Comparison of ENCODE assay signal across 11 cellular contexts in the genomic region with DNA sequence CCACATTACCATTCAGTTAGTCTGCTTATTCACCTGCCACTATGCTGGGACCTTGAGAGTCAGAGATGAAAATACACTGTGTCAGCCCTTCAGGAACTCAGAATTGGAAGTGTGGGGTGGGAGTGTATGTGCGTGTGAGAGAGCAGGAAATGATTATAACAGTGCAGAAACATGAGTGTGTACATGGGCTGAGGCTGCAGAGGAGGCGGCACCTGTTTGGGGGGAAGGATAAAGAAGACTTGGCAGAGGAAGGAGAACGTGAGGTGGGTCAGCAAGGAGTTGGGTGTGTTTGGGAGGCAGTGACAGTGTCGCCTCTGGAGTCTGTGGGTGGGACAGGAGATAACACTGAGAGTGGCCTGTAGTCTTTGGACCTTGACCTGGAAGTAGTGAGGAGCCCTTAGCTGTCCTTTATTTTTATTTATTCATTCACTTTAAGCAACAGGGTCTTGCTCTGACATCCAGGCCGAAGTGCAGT. TPM values are rescaled to one million over a fixed set of nuclear protein-coding genes. Genes with fewer than 3 reads are reported as not detected.
DNase-seq lines count a peak whose midpoint lies in the region; ATAC-seq and TF ChIP-seq lines count a peak whose summit lies in the region.
"Had no signal": no experiment of that assay in that cellular context is flagged by ENCODE, and none has a peak within 500 bp of the region (broad histone marks: within the 10 kb centered on the region; RNA-seq: fewer than 3 reads in every experiment).

No MANE protein-coding gene starts in this region.

- no peaks in the 10 kb centered on the region for H3K9me3 Mint-ChIP-seq in activated T-cell treated with anti-CD3 and anti-CD28 coated beads, Interleukin-2, amount 50 U/mL, for 4 hours

- WGBS in transverse colon (ENCODE audit: low coverage in 1 of 2), 2 donors: 41 to 42% methylated on average over 5 of the region's 5 CpGs

- H3K4me3 ChIP-seq in transverse colon: peak overlapping the region in 1 of 4 donors; percentile 91
- H3K4me3 ChIP-seq in HAP-1: no peak overlapping the region

- intact Hi-C loops in transverse colon (cut with DNase I; ENCODE audit: low total_unique reads): no loop called here

- H3K27me3 ChIP-seq in transverse colon (no peaks in the 10 kb centered on the region), HAP-1 (ENCODE audit: low read depth) (no peaks in the 10 kb centered on the region)
- H3K27me3 ChIP-seq: BE2C had no signal

- peak overlapping the region; percentile 96 to 99 (median 98) for H3K27ac ChIP-seq in transverse colon

- no peaks in the 10 kb centered on the region for H3K9me3 ChIP-seq in transverse colon
- H3K9me3 ChIP-seq in HAP-1: no peaks in the 10 kb centered on the region
- H3K9me3 ChIP-seq: BE2C had no signal

- H3K4me3 Mint-ChIP-seq in activated T-cell treated with anti-CD3 and anti-CD28 coated beads, Interleukin-2, amount 50 U/mL, for 4 hours: peak overlapping the region; percentile 90

- H3K4me1 Mint-ChIP-seq in activated T-cell treated with anti-CD3 and anti-CD28 coated beads, Interleukin-2, amount 50 U/mL, for 4 hours (ENCODE audit: low read depth): peaks cover 67% of the 10 kb centered on the region

- peak; percentile 2 to 3 for ATAC-seq in activated T-cell treated with anti-CD3 and anti-CD28 coated beads, Interleukin-2, amount 50 U/mL, for 4 hours
- ATAC-seq in HG03442 (IDR thresholded peaks at IDR 0.05; ENCODE audit: unreplicated experiment): no peak

- TF ChIP-seq POLR2A in transverse colon (IDR thresholded peaks at IDR 0.05): peak; percentile 53

- H3K36me3 ChIP-seq in transverse colon (no peaks in the 10 kb centered on the region), HAP-1 (replicated peaks) (peaks cover 3% of the 10 kb centered on the region; the same call in 1 of the 2 replicates)
- H3K36me3 ChIP-seq: BE2C had no signal

- no peak for TF ChIP-seq CTCF in transverse colon (IDR thresholded peaks at IDR 0.05)

- no peaks in the 10 kb centered on the region for H3K27me3 Mint-ChIP-seq in activated T-cell treated with anti-CD3 and anti-CD28 coated beads, Interleukin-2, amount 50 U/mL, for 4 hours (ENCODE audit: low read depth)

- peaks cover 22% of the 10 kb centered on the region for H3K36me3 Mint-ChIP-seq in activated T-cell treated with anti-CD3 and anti-CD28 coated beads, Interleukin-2, amount 50 U/mL, for 4 hours (ENCODE audit: insufficient read depth)

- no peak for TF ChIP-seq EP300 in transverse colon (IDR thresholded peaks at IDR 0.05; ENCODE audit: low read depth)

- in situ Hi-C loops in transverse colon (cut with MboI; ENCODE audit: low pct_ligation_motif_present in 1 of 4, low pct_unique_long_range_greater_than_20kb in 1 of 4, low sequenced_read_pairs in 3 of 4) (no loop called here), HAP-1 (cut with MboI; ENCODE audit: low sequenced_read_pairs) (no loop called here)

- DNase-seq in stimulated activated CD4-positive, alpha-beta T cell treated with anti-CD3 and anti-CD28 coated beads, Interleukin-1b, Interleukin-23, amount 100 ng/mL, for 48 hours: peak; percentile 33
- no peak for DNase-seq in stimulated activated CD4-positive, alpha-beta T cell treated with anti-CD3 and anti-CD28 coated beads, Interleukin-4, amount 100 ng/mL, for 1 hour
- DNase-seq in activated T-cell treated with anti-CD3 and anti-CD28 coated beads, Interleukin-2, amount 50 U/mL, for 4 hours: no peak
- DNase-seq in kidney tubule cell (ENCODE audit: low spot score) (peak; percentile 26), transverse colon (peak; percentile 65), NCI-H524 treated with DMSO at 0.1 percent for 48 hours (lab: John Stamatoyannopoulos, UW) (no peak), HAP-1 (ENCODE audit: low spot score in 2 of 2) (no peak)
- DNase-seq: aorta, BE2C, NCI-H1105 treated with DMSO at 0.1 percent for 48 hours had no signal

- peaks cover 16 to 76% (median 53%) of the 10 kb centered on the region in 4 donors for H3K4me1 ChIP-seq in transverse colon
- H3K4me1 ChIP-seq in HAP-1: no peaks in the 10 kb centered on the region
- H3K4me1 ChIP-seq: BE2C had no signal

RNA-seq across cellular contexts. Expression of a gene that starts 3.1 kb away (rescaled TPM):
- 10 to 100 TPM; 71.1 to 80.0 (median 71.7) TPM for total RNA-seq in activated T-cell treated with anti-CD3 and anti-CD28 coated beads, Interleukin-2, amount 50 U/mL, for 4 hours
- total RNA-seq in transverse colon: 100 to 1,000 TPM; 182 to 263 (median 213) TPM

Comparison
In these comparisons a context has a peak if more than half of its experiments do, and no peak if none do; other contexts are left out.
1. DNase-seq: peak in stimulated activated CD4-positive, alpha-beta T cell treated with anti-CD3 and anti-CD28 coated beads, Interleukin-1b, Interleukin-23, amount 100 ng/mL, for 48 hours (single experiment), kidney tubule cell (single experiment) and transverse colon (single experiment); none in stimulated activated CD4-positive, alpha-beta T cell treated with anti-CD3 and anti-CD28 coated beads, Interleukin-4, amount 100 ng/mL, for 1 hour (single experiment), activated T-cell treated with anti-CD3 and anti-CD28 coated beads, Interleukin-2, amount 50 U/mL, for 4 hours (single experiment), NCI-H524 treated with DMSO at 0.1 percent for 48 hours (single experiment) and HAP-1 (0 of 2).